In genomic region chr17:80830020-80830780, GRCh38 we compare ENCODE assay signal across 28 cellular contexts.
DNase-seq lines count a peak whose midpoint lies in the region; ATAC-seq and TF ChIP-seq lines count a peak whose summit lies in the region.
"Had no signal": no experiment of that assay in that cellular context is flagged by ENCODE, and none has a peak within 500 bp of the region (broad histone marks: within the 10 kb centered on the region; RNA-seq: fewer than 3 reads in every experiment).

No MANE protein-coding gene starts in this region.

- H3K9me3 ChIP-seq in sigmoid colon, result no peaks in the 10 kb centered on the region
- H3K9me3 ChIP-seq: pancreas, transverse colon had no signal

- H3K27me3 Mint-ChIP-seq in activated CD4-positive, alpha-beta T cell treated with anti-CD3 and anti-CD28 coated beads, Interleukin-2, amount 10 ng/mL, durations not matched to agents 24 days and 14 days, result no peaks in the 10 kb centered on the region
- H3K27me3 Mint-ChIP-seq in brain (peaks cover 5% of the 10 kb centered on the region), mesothelial cell of epicardium (ENCODE audit: low read depth) (no peaks in the 10 kb centered on the region)
- H3K27me3 Mint-ChIP-seq: CD4-positive, alpha-beta memory T cell; central memory CD8-positive, alpha-beta T cell; dendritic cell treated with granulocyte-macrophage colony-stimulating factor and Interleukin-4, amounts not matched to agents 40 ng/mL and 50 ng/mL, for 4 days had no signal

- H3K36me3 Mint-ChIP-seq in activated CD4-positive, alpha-beta T cell treated with anti-CD3 and anti-CD28 coated beads, Interleukin-2, amount 10 ng/mL, durations not matched to agents 24 days and 14 days (ENCODE audit: low read depth), result peaks cover 50% of the 10 kb centered on the region
- peaks cover 24% of the 10 kb centered on the region for H3K36me3 Mint-ChIP-seq in brain
- H3K36me3 Mint-ChIP-seq in mesothelial cell of epicardium, result peaks cover 12% of the 10 kb centered on the region

- WGBS in sigmoid colon, 2 donors, result 97% methylated on average over 27 of the region's 27 CpGs

- H3K27me3 ChIP-seq in sigmoid colon, result no peaks in the 10 kb centered on the region
- H3K27me3 ChIP-seq: hepatocyte, pancreas, transverse colon had no signal

- H3K36me3 ChIP-seq in sigmoid colon, result peaks cover 0 to 23% (median 0%) of the 10 kb centered on the region in 4 donors
- H3K36me3 ChIP-seq: pancreas, transverse colon had no signal

- TF ChIP-seq POLR2A in sigmoid colon (IDR thresholded peaks at IDR 0.05), result no peak

- peaks cover 4% of the 10 kb centered on the region for H3K9me3 Mint-ChIP-seq in activated CD4-positive, alpha-beta T cell treated with anti-CD3 and anti-CD28 coated beads, Interleukin-2, amount 10 ng/mL, durations not matched to agents 24 days and 14 days
- H3K9me3 Mint-ChIP-seq in brain (peaks cover 0 to 10% (median 7%) of the 10 kb centered on the region in 5 experiments), mesothelial cell of epicardium (no peaks in the 10 kb centered on the region)
- H3K9me3 Mint-ChIP-seq: central memory CD8-positive, alpha-beta T cell; dendritic cell treated with granulocyte-macrophage colony-stimulating factor and Interleukin-4, amounts not matched to agents 40 ng/mL and 50 ng/mL, for 4 days; HFFc6 had no signal

- no peak overlapping the region for H3K4me3 Mint-ChIP-seq in activated CD4-positive, alpha-beta T cell treated with anti-CD3 and anti-CD28 coated beads, Interleukin-2, amount 10 ng/mL, durations not matched to agents 24 days and 14 days
- H3K4me3 Mint-ChIP-seq in brain, result no peak overlapping the region
- no peak overlapping the region for H3K4me3 Mint-ChIP-seq in mesothelial cell of epicardium
- H3K4me3 Mint-ChIP-seq: central memory CD8-positive, alpha-beta T cell; dendritic cell treated with granulocyte-macrophage colony-stimulating factor and Interleukin-4, amounts not matched to agents 40 ng/mL and 50 ng/mL, for 4 days; HFFc6; nephron progenitor cell had no signal

- no peak for TF ChIP-seq EP300 in sigmoid colon (IDR thresholded peaks at IDR 0.05)

- DNase-seq in activated CD4-positive, alpha-beta T cell treated with anti-CD3 and anti-CD28 coated beads, Interleukin-2, amount 10 ng/mL, durations not matched to agents 24 days and 14 days, result no peak
- no peak for DNase-seq in activated CD4-positive, alpha-beta T cell treated with anti-CD3 and anti-CD28 coated beads for 4 hours
- DNase-seq in cardiac septum (ENCODE audit: low spot score) (peak; percentile 64), Right ventricle myocardium inferior (ENCODE audit: missing footprints) (no peak), sigmoid colon (peak; percentile 9), mesothelial cell of epicardium (ENCODE audit: low spot score in 2 of 2, unreplicated experiment in 2 of 2) (no peak), DMS114 treated with DMSO at 0.1 percent for 48 hours (lab: John Stamatoyannopoulos, UW; ENCODE audit: unreplicated experiment) (no peak)
- DNase-seq: activated T-cell treated with anti-CD3 and anti-CD28 coated beads for 4 hours; DMS 273 treated with DMSO at 0.1 percent for 48 hours; GOT3; HFFc6; NCI-H1436 treated with DMSO at 0.1 percent for 48 hours; NCI-H2107; NCI-H510A; nephron progenitor cell; retina; stimulated activated CD4-positive, alpha-beta T cell treated with anti-CD3 and anti-CD28 coated beads, Interleukin-1b, Interleukin-23, amount 100 ng/mL, for 48 hours; stimulated activated CD8-positive, alpha-beta memory T cell treated with anti-CD3 and anti-CD28 coated beads, Interleukin-4, amount 100 ng/mL, for 48 hours; T-helper 9 cell; transverse colon had no signal

- no peak overlapping the region for H3K4me3 ChIP-seq in sigmoid colon
- H3K4me3 ChIP-seq: hepatocyte, pancreas, smooth muscle cell, transverse colon had no signal

- ATAC-seq in Right ventricle myocardium inferior, result no peak
- ATAC-seq: pancreas, SK-N-SH treated with all-trans-retinoic acid at 6 μM for 48 hours had no signal

- TF ChIP-seq CTCF in brain (conservative IDR thresholded peaks at IDR 0.05), result no peak
- TF ChIP-seq CTCF in sigmoid colon (IDR thresholded peaks at IDR 0.05), result no peak
- TF ChIP-seq CTCF in mesothelial cell of epicardium (IDR thresholded peaks at IDR 0.05; ENCODE audit: unreplicated experiment), result no peak

- H3K4me1 ChIP-seq in sigmoid colon, result peaks cover 0 to 30% (median 23%) of the 10 kb centered on the region in 4 donors
- H3K4me1 ChIP-seq: pancreas had no signal

- H3K27ac Mint-ChIP-seq in activated CD4-positive, alpha-beta T cell treated with anti-CD3 and anti-CD28 coated beads, Interleukin-2, amount 10 ng/mL, durations not matched to agents 24 days and 14 days, result peak overlapping the region; percentile 67
- H3K27ac Mint-ChIP-seq in brain, result peak overlapping the region; percentile 7 to 99 (median 26)
- no peak overlapping the region for H3K27ac Mint-ChIP-seq in mesothelial cell of epicardium
- H3K27ac Mint-ChIP-seq: dendritic cell treated with granulocyte-macrophage colony-stimulating factor and Interleukin-4, amounts not matched to agents 40 ng/mL and 50 ng/mL, for 4 days; HFFc6; nephron progenitor cell had no signal

- peaks cover 62% of the 10 kb centered on the region for H3K4me1 Mint-ChIP-seq in activated CD4-positive, alpha-beta T cell treated with anti-CD3 and anti-CD28 coated beads, Interleukin-2, amount 10 ng/mL, durations not matched to agents 24 days and 14 days
- H3K4me1 Mint-ChIP-seq in brain, result peaks cover 54% of the 10 kb centered on the region
- peaks cover 20% of the 10 kb centered on the region for H3K4me1 Mint-ChIP-seq in mesothelial cell of epicardium

- intact Hi-C loops in activated CD4-positive, alpha-beta T cell treated with anti-CD3 and anti-CD28 coated beads, Interleukin-2, amount 10 ng/mL, durations not matched to agents 24 days and 14 days (cut with micrococcal nuclease), result loop anchor here (10.0 kb wide), 1 partner anchor 235 kb away; no protein-coding TSS in a partner anchor
- intact Hi-C loops in cardiac septum (cut with DNase I) (loop anchor here (5.0 kb wide), 1 partner anchor 38 kb away; no protein-coding TSS in a partner anchor), Right ventricle myocardium inferior (cut with DNase I) (loop anchor here (5.0 kb wide), 1 partner anchor 43 kb away; no protein-coding TSS in a partner anchor), sigmoid colon (cut with DNase I) (loop anchor here (5.0 to 10.0 kb wide), 3 partner anchors 38 to 355 kb away; partner anchors contain the start of gene NPTX1)

- H3K27ac ChIP-seq in sigmoid colon, result no peak overlapping the region
- H3K27ac ChIP-seq: hepatocyte, pancreas, transverse colon had no signal

Comparison
In these comparisons a context has a peak if more than half of its experiments do, and no peak if none do; other contexts are left out.
1. DNase-seq: peak in cardiac septum (single experiment) and sigmoid colon (single experiment); none in activated CD4-positive, alpha-beta T cell treated with anti-CD3 and anti-CD28 coated beads, Interleukin-2, amount 10 ng/mL, durations not matched to agents 24 days and 14 days (single experiment), activated CD4-positive, alpha-beta T cell treated with anti-CD3 and anti-CD28 coated beads for 4 hours (0 of 2), Right ventricle myocardium inferior (single experiment), mesothelial cell of epicardium (0 of 2) and DMS114 treated with DMSO at 0.1 percent for 48 hours (single experiment).